Comparison of ENCODE assay signal across 20 cellular contexts in the genomic region with DNA sequence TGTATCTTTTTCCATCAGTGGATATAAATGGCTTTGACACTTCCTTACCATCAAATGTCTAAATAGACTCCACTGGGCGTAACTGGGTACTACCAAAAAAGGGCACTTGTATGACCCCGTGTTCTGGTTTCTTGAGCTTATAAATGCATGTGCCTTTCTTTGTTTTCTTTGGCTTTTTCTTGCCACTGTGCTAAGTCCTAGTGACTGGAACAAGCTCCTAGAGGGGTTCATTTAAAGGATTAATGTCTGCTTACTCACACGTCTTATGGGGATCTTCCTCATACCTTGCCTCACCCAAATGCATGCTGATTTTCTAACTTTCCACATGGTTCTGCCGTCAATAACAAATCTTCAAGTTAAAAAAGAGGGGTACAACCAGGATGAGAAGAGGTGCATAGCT.
"Had no signal": no experiment of that assay in that cellular context is flagged by ENCODE, and none has a peak within 500 bp of the region (broad histone marks: within the 10 kb centered on the region; RNA-seq: fewer than 3 reads in every experiment).

No MANE protein-coding gene starts in this region.

- H3K4me1 ChIP-seq: left lung, stomach had no signal

- H3K27me3 ChIP-seq: ovary, vagina had no signal

- H3K9me3 ChIP-seq: left lung, ovary, stomach, vagina had no signal

- H3K4me3 ChIP-seq: left lung, ovary, stomach, vagina had no signal

- H3K36me3 ChIP-seq: left lung, ovary, stomach, vagina had no signal

- DNase-seq: activated CD4-positive, alpha-beta memory T cell treated with anti-CD3 and anti-CD28 coated beads for 36 hours; activated CD4-positive, alpha-beta T cell treated with anti-CD3 and anti-CD28 coated beads for 36 hours; activated CD8-positive, alpha-beta memory T cell treated with anti-CD3 and anti-CD28 coated beads, Interleukin-2, amount 10 ng/mL, durations not matched to agents 7 days and 5 days; activated naive CD4-positive, alpha-beta T cell; activated naive CD8-positive, alpha-beta T cell treated with anti-CD3 and anti-CD28 coated beads for 36 hours; amniotic stem cell; effector memory CD8-positive, alpha-beta T cell; foreskin fibroblast; glutamatergic neuron; hypothalamus; left lung; ovary; stimulated activated CD4-positive, alpha-beta T cell treated with anti-CD3 and anti-CD28 coated beads, Interleukin-15, amount 100 ng/mL, for 24 hours; stimulated activated CD4-positive, alpha-beta T cell treated with anti-CD3 and anti-CD28 coated beads, Interleukin-4, amount 100 ng/mL, for 1 hour; stomach; SW 1271; T-helper 2 cell; trophoblast cell had no signal

- H3K27ac ChIP-seq: left lung, ovary, stomach, vagina had no signal

- FAIRE-seq: keratinocyte had no signal
